3 cellular contexts compared by ENCODE assay signal in the genomic region with DNA sequence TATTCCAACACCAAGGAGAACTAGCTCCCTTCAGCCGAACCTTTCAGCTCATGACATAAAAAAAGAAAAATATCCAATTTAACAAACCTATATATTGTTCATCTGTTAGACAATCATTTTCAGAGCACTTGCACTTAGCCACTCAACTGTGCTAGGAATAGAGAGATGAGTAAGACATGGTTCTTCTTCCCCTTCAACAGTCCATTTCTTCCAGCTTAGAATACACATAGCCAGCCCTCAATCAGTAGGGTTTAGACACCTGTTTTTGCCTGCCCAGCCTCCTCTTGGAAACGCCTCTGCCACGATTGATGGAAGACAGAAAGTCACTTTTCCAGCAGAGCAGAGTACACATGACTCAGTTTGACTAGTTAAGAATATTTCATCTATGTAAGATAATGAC.
TF ChIP-seq lines count a peak whose summit lies in the region.

No MANE protein-coding gene starts in this region.

TF ChIP-seq in SK-N-SH, 30 proteins besides CTCF, POLR2A, EP300 and RAD21:
- TF ChIP-seq MEF2A (IDR thresholded peaks at IDR 0.05; ENCODE audit: borderline replicate concordance, low read depth) = no peak
- TF ChIP-seq, protein P1, sequence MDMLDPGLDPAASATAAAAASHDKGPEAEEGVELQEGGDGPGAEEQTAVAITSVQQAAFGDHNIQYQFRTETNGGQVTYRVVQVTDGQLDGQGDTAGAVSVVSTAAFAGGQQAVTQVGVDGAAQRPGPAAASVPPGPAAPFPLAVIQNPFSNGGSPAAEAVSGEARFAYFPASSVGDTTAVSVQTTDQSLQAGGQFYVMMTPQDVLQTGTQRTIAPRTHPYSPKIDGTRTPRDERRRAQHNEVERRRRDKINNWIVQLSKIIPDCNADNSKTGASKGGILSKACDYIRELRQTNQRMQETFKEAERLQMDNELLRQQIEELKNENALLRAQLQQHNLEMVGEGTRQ (IDR thresholded peaks at IDR 0.05; ENCODE audit: borderline replicate concordance, low read depth, low read length) = no peak

TF ChIP-seq in SK-N-SH treated with all-trans-retinoic acid at 6 μM for 48 hours, 23 proteins besides CTCF, POLR2A, EP300 and RAD21:
- TF ChIP-seq, protein P2, sequence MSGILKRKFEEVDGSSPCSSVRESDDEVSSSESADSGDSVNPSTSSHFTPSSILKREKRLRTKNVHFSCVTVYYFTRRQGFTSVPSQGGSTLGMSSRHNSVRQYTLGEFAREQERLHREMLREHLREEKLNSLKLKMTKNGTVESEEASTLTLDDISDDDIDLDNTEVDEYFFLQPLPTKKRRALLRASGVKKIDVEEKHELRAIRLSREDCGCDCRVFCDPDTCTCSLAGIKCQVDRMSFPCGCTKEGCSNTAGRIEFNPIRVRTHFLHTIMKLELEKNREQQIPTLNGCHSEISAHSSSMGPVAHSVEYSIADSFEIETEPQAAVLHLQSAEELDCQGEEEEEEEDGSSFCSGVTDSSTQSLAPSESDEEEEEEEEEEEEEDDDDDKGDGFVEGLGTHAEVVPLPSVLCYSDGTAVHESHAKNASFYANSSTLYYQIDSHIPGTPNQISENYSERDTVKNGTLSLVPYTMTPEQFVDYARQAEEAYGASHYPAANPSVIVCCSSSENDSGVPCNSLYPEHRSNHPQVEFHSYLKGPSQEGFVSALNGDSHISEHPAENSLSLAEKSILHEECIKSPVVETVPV (CRISPR knock-in tag; IDR thresholded peaks at IDR 0.05) = no peak

TF ChIP-seq in WTC11, 78 proteins besides CTCF, POLR2A, EP300 and RAD21:
- TF ChIP-seq CBFB (CRISPR knock-in tag; IDR thresholded peaks at IDR 0.05; ENCODE audit: low read depth) (no peak), MYBL2 (CRISPR knock-in tag; IDR thresholded peaks at IDR 0.05) (no peak)
TF ChIP-seq in WTC11: peak in this region for 0.
